Comparison of ENCODE assay signal across 1 cellular context in the genomic region with DNA sequence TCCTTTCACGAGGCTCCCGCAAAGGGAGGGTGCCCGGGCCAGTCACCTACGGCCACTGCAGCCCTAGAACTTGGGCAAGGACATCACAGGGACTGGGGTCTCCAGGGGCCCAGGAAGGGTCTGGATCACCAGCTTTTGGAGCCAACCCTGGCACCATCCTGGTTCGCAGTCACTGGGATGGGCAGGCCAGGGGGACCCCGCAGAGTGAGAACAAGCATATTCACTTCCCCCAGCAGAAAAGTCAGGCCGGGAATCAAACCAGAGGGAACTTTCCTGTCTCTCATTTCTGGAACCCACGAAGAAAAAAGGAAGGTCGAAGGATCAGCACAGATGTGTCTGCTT.
TF ChIP-seq lines count a peak whose summit lies in the region.

No MANE protein-coding gene starts in this region.

TF ChIP-seq in GM12878, 131 proteins besides CTCF, POLR2A, EP300 and RAD21 (continued from another document):
- TF ChIP-seq, protein P1, sequence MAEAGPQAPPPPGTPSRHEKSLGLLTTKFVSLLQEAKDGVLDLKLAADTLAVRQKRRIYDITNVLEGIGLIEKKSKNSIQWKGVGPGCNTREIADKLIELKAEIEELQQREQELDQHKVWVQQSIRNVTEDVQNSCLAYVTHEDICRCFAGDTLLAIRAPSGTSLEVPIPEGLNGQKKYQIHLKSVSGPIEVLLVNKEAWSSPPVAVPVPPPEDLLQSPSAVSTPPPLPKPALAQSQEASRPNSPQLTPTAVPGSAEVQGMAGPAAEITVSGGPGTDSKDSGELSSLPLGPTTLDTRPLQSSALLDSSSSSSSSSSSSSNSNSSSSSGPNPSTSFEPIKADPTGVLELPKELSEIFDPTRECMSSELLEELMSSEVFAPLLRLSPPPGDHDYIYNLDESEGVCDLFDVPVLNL (IDR thresholded peaks at IDR 0.05; ENCODE audit: low read depth, low read length) = no peak
